36 cellular contexts compared by ENCODE assay signal in genomic region chr2:10939058-10939457, GRCh38. TPM values are rescaled to one million over a fixed set of nuclear protein-coding genes. Genes with fewer than 3 reads are reported as not detected.
"Had no signal": no experiment of that assay in that cellular context is flagged by ENCODE, and none has a peak within 500 bp of the region (broad histone marks: within the 10 kb centered on the region; RNA-seq: fewer than 3 reads in every experiment).

No MANE protein-coding gene starts in this region.

- H3K4me1 Mint-ChIP-seq: activated B cell treated with CpG ODN at 0.5 μM for 24 hours; activated CD4-positive, alpha-beta T cell treated with anti-CD3 and anti-CD28 coated beads, Interleukin-2, amount 10 ng/mL, durations not matched to agents 24 days and 14 days; activated naive CD8-positive, alpha-beta T cell treated with anti-CD3 and anti-CD28 coated beads for 36 hours had no signal

- H3K4me3 Mint-ChIP-seq: activated B cell treated with CpG ODN at 0.5 μM for 24 hours; activated CD4-positive, alpha-beta memory T cell treated with anti-CD3 and anti-CD28 coated beads for 36 hours; activated CD4-positive, alpha-beta T cell treated with anti-CD3 and anti-CD28 coated beads, Interleukin-2, amount 10 ng/mL, durations not matched to agents 24 days and 14 days; activated CD8-positive, alpha-beta T cell treated with anti-CD3 and anti-CD28 coated beads for 36 hours; activated naive CD4-positive, alpha-beta T cell treated with anti-CD3 and anti-CD28 coated beads for 36 hours; activated naive CD8-positive, alpha-beta T cell treated with anti-CD3 and anti-CD28 coated beads for 36 hours; activated T-cell treated with anti-CD3 and anti-CD28 coated beads, Interleukin-2, amount 50 U/mL, for 4 hours; activated T-cell treated with anti-CD3 and anti-CD28 coated beads, Interleukin-2, amount 50 U/mL, for 72 hours; activated T-helper 1 cell treated with anti-CD3 and anti-CD28 coated beads, Interleukin-12 subunit alpha, Interleukin-12 subunit beta, Interleukin-2, Interleukin-4 antibody, amounts not matched to agents 30 ng/mL and 10 ng/mL and 1 ng/mL, durations not matched to agents 14 hours and 24 hours and 36 hours; activated T-helper 17 cell treated with anti-CD3 and anti-CD28 coated beads, Interleukin-2, amount 50 U/mL, for 72 hours; T-helper 1 cell treated with Interleukin-12 subunit alpha and Interleukin-12 subunit beta and Interleukin-4 antibody, amounts not matched to agents 30 μg/mL and 1 μg/mL, for 36 hours had no signal

- H3K36me3 Mint-ChIP-seq: activated CD4-positive, alpha-beta memory T cell treated with anti-CD3 and anti-CD28 coated beads for 36 hours; activated naive CD8-positive, alpha-beta T cell treated with anti-CD3 and anti-CD28 coated beads for 36 hours had no signal

- H3K4me1 ChIP-seq: adrenal gland, body of pancreas, breast epithelium had no signal

- ATAC-seq: activated CD8-positive, alpha-beta T cell treated with anti-CD3 and anti-CD28 coated beads for 36 hours; activated naive CD4-positive, alpha-beta T cell treated with anti-CD3 and anti-CD28 coated beads, Interleukin-2, amount 50 U/mL, for 72 hours; activated T-cell treated with anti-CD3 and anti-CD28 coated beads, Interleukin-2, amount 50 U/mL, for 4 hours; activated T-cell treated with anti-CD3 and anti-CD28 coated beads, Interleukin-2, amount 50 U/mL, for 72 hours; activated T-helper 17 cell treated with anti-CD3 and anti-CD28 coated beads, Interleukin-2, amount 50 U/mL, for 72 hours; body of pancreas had no signal

- H3K27me3 ChIP-seq: adrenal gland, body of pancreas, brain microvascular endothelial cell had no signal

- H3K27me3 Mint-ChIP-seq: activated CD4-positive, alpha-beta T cell treated with anti-CD3 and anti-CD28 coated beads, Interleukin-2, amount 10 ng/mL, durations not matched to agents 24 days and 14 days had no signal

- H3K27ac Mint-ChIP-seq: activated B cell treated with CpG ODN at 0.5 μM for 24 hours; activated CD4-positive, alpha-beta memory T cell treated with anti-CD3 and anti-CD28 coated beads for 36 hours; activated CD4-positive, alpha-beta T cell treated with anti-CD3 and anti-CD28 coated beads, Interleukin-2, amount 10 ng/mL, durations not matched to agents 24 days and 14 days; activated CD8-positive, alpha-beta T cell treated with anti-CD3 and anti-CD28 coated beads for 36 hours; activated naive CD4-positive, alpha-beta T cell treated with anti-CD3 and anti-CD28 coated beads for 36 hours; activated naive CD4-positive, alpha-beta T cell treated with anti-CD3 and anti-CD28 coated beads, Interleukin-2, amount 50 U/mL, for 72 hours; activated naive CD8-positive, alpha-beta T cell treated with anti-CD3 and anti-CD28 coated beads for 36 hours; activated T-cell treated with anti-CD3 and anti-CD28 coated beads, Interleukin-2, amount 50 U/mL, for 72 hours; activated T-helper 1 cell treated with anti-CD3 and anti-CD28 coated beads, Interleukin-12 subunit alpha, Interleukin-12 subunit beta, Interleukin-2, Interleukin-4 antibody, amounts not matched to agents 30 ng/mL and 10 ng/mL and 1 ng/mL, durations not matched to agents 14 hours and 24 hours and 36 hours; activated T-helper 17 cell treated with anti-CD3 and anti-CD28 coated beads, Interleukin-2, amount 50 U/mL, for 72 hours; T-helper 1 cell treated with Interleukin-12 subunit alpha and Interleukin-12 subunit beta and Interleukin-4 antibody, amounts not matched to agents 30 μg/mL and 1 μg/mL, for 36 hours had no signal

- H3K4me3 ChIP-seq: adrenal gland, body of pancreas, breast epithelium had no signal

- FAIRE-seq: astrocyte, colon, TTC549 had no signal

- DNase-seq: activated B cell treated with CpG ODN at 0.5 μM for 24 hours; activated CD4-positive, alpha-beta memory T cell treated with anti-CD3 and anti-CD28 coated beads for 36 hours; activated CD4-positive, alpha-beta T cell treated with anti-CD3 and anti-CD28 coated beads for 4 hours; activated CD4-positive, alpha-beta T cell treated with anti-CD3 and anti-CD28 coated beads, Interleukin-2, amount 10 ng/mL, durations not matched to agents 24 days and 14 days; activated CD4-positive, alpha-beta T cell treated with anti-CD3 and anti-CD28 coated beads, Interleukin-2, amount 50 U/mL, for 1 hour; activated CD4-positive, alpha-beta T cell treated with anti-CD3 and anti-CD28 coated beads, Interleukin-2, amount 50 U/mL, for 4 hours; activated CD4-positive, CD25-positive, alpha-beta regulatory T cell treated with anti-CD3 and anti-CD28 coated beads, Interleukin-2, amount 50 U/mL, for 72 hours; activated CD8-positive, alpha-beta memory T cell treated with anti-CD3 and anti-CD28 coated beads, Interleukin-2, amount 50 U/mL, for 4 hours; activated CD8-positive, alpha-beta T cell treated with anti-CD3 and anti-CD28 coated beads for 36 hours; activated effector memory CD4-positive, alpha-beta T cell treated with anti-CD3 and anti-CD28 coated beads, Interleukin-2, amount 50 U/mL, for 16 hours; activated gamma-delta T cell treated with Interleukin-2 at 50 U/mL for 16 hours; activated naive CD4-positive, alpha-beta T cell; activated naive CD4-positive, alpha-beta T cell treated with anti-CD3 and anti-CD28 coated beads for 36 hours; activated naive CD4-positive, alpha-beta T cell treated with anti-CD3 and anti-CD28 coated beads, Interleukin-2, amount 50 U/mL, for 16 hours; activated naive CD8-positive, alpha-beta T cell treated with anti-CD3 and anti-CD28 coated beads for 36 hours; activated T-cell treated with anti-CD3 and anti-CD28 coated beads for 4 hours; activated T-cell treated with anti-CD3 and anti-CD28 coated beads, Interleukin-2, amount 50 U/mL, for 1 hour; activated T-cell treated with anti-CD3 and anti-CD28 coated beads, Interleukin-2, amount 50 U/mL, for 4 hours; activated T-cell treated with anti-CD3 and anti-CD28 coated beads, Interleukin-2, amount 50 U/mL, for 72 hours; adrenal gland; amniotic stem cell; aorta; body of pancreas; brain microvascular endothelial cell; central memory CD4-positive, alpha-beta T cell had no signal

- H3K27ac ChIP-seq: adrenal gland, body of pancreas, brain microvascular endothelial cell, breast epithelium, VCaP had no signal

- H3K36me3 ChIP-seq: adrenal gland, brain microvascular endothelial cell, breast epithelium had no signal

RNA-seq across cellular contexts. Expression of gene KCNF1, which starts 27.3 kb away (rescaled TPM):
- total RNA-seq: activated B cell treated with CpG ODN at 0.5 μM for 24 hours; activated CD4-positive, alpha-beta memory T cell treated with anti-CD3 and anti-CD28 coated beads for 36 hours; activated CD4-positive, alpha-beta T cell treated with anti-CD3 and anti-CD28 coated beads, Interleukin-2, amount 10 ng/mL, durations not matched to agents 24 days and 14 days; activated CD8-positive, alpha-beta memory T cell treated with anti-CD3 and anti-CD28 coated beads for 36 hours; activated CD8-positive, alpha-beta T cell treated with anti-CD3 and anti-CD28 coated beads for 36 hours; activated naive CD4-positive, alpha-beta T cell treated with anti-CD3 and anti-CD28 coated beads for 36 hours; activated naive CD4-positive, alpha-beta T cell treated with anti-CD3 and anti-CD28 coated beads, Interleukin-2, amount 50 U/mL, for 72 hours; activated naive CD8-positive, alpha-beta T cell treated with anti-CD3 and anti-CD28 coated beads for 36 hours; activated T-cell treated with anti-CD3 and anti-CD28 coated beads, Interleukin-2, amount 50 U/mL, for 4 hours; activated T-cell treated with anti-CD3 and anti-CD28 coated beads, Interleukin-2, amount 50 U/mL, for 72 hours; activated T-helper 1 cell treated with anti-CD3 and anti-CD28 coated beads, Interleukin-12 subunit alpha, Interleukin-12 subunit beta, Interleukin-2, Interleukin-4 antibody, amounts not matched to agents 30 ng/mL and 10 ng/mL and 1 ng/mL, durations not matched to agents 14 hours and 24 hours and 36 hours; activated T-helper 17 cell treated with anti-CD3 and anti-CD28 coated beads, Interleukin-2, amount 50 U/mL, for 72 hours; aorta; T-helper 2 cell treated with Interferon-gamma antibody and Interleukin-4, amounts not matched to agents 100 ng/mL and 5 ng/mL, for 36 hours had no signal
- polyA plus RNA-seq: aorta had no signal
